Comparison of ENCODE assay signal across 8 cellular contexts in genomic region chr19:1241417-1242095, GRCh38. TPM values are rescaled to one million over a fixed set of nuclear protein-coding genes. Genes with fewer than 3 reads are reported as not detected.
DNase-seq lines count a peak whose midpoint lies in the region; ATAC-seq and TF ChIP-seq lines count a peak whose summit lies in the region.

Gene ATP5F1D, plus strand, starts transcription at chr19:1241751. Its CDS starts 100 bp downstream, at chr19:1241851.

- DNase-seq in NCI-H446 (lab: John Stamatoyannopoulos, UW) (peak; percentile 82 to 97), caudate nucleus (lab: John Stamatoyannopoulos, UW) (peak in 60 of 61 donors; percentile 60 to 95 (median 89)), inferior parietal cortex (ENCODE audit: extremely low spot score) (peak; percentile 95), spleen (peak; percentile 98)
- DNase-seq in activated CD4-positive, CD25-positive, alpha-beta regulatory T cell treated with anti-CD3 and anti-CD28 coated beads, Interleukin-2, amount 50 U/mL, for 16 hours (ENCODE audit: low read depth, low spot score), result peak; percentile 80

- peak in 1 of 3 donors; percentile 25 for TF ChIP-seq POLR2A in spleen (IDR thresholded peaks at IDR 0.05)

- H3K27me3 ChIP-seq in spleen (replicated peaks in 1 of 7), result peaks cover 0 to 37% (median 14%) of the 10 kb centered on the region in 7 donors

- H3K9me3 ChIP-seq in spleen, result no peaks in the 10 kb centered on the region

- H3K4me3 ChIP-seq in spleen, result peak within 1 kb of the TSS; percentile 62 to 97 (median 78)

- peaks cover 52 to 94% (median 87%) of the 10 kb centered on the region in 6 donors for H3K4me1 ChIP-seq in spleen

- intact Hi-C loops in spleen (cut with DNase I; ENCODE audit: low total_unique reads), result no loop called here

- no peak for TF ChIP-seq CTCF in 22Rv1 (IDR thresholded peaks at IDR 0.05)
- peak in 2 of 11 experiments; percentile 13 to 27 for TF ChIP-seq CTCF in spleen (IDR thresholded peaks at IDR 0.05 in 8 of 11, conservative IDR thresholded peaks at IDR 0.05 in 3 of 11)

- 0 to 1% (median 1%) methylated on average over 51 to 79 of the region's 79 CpGs for WGBS in spleen, 5 donors

- H3K27ac ChIP-seq in 22Rv1, result peak within 1 kb of the TSS; percentile 99
- H3K27ac ChIP-seq in caudate nucleus (ENCODE audit: low read depth, low read length), result peak within 1 kb of the TSS; percentile 94
- peak within 1 kb of the TSS; percentile 85 to 100 (median 92) for H3K27ac ChIP-seq in spleen

- H3K36me3 ChIP-seq in spleen, result peaks cover 0 to 15% (median 0%) of the 10 kb centered on the region in 6 donors

- peak; percentile 51 for ATAC-seq in GM18861 (IDR thresholded peaks at IDR 0.05; ENCODE audit: unreplicated experiment)
- peak; percentile 49 for ATAC-seq in HG03342 (IDR thresholded peaks at IDR 0.05; ENCODE audit: unreplicated experiment)

RNA-seq across cellular contexts. Expression of gene ATP5F1D, which starts in this region (rescaled TPM):
- 100 to 1,000 TPM in 4 of 7 donors, 10 to 100 TPM in 3; 49.1 to 131 (median 102) TPM for total RNA-seq in spleen
- 100 to 1,000 TPM; 164 to 166 (median 165) TPM for polyA plus RNA-seq in spleen

Comparison
In these comparisons a context has a peak if more than half of its experiments do, and no peak if none do; other contexts are left out.
1. Peak in every context shown above with its lines: DNase-seq, ATAC-seq, H3K4me3 ChIP-seq and H3K27ac ChIP-seq.